In the genomic region with DNA sequence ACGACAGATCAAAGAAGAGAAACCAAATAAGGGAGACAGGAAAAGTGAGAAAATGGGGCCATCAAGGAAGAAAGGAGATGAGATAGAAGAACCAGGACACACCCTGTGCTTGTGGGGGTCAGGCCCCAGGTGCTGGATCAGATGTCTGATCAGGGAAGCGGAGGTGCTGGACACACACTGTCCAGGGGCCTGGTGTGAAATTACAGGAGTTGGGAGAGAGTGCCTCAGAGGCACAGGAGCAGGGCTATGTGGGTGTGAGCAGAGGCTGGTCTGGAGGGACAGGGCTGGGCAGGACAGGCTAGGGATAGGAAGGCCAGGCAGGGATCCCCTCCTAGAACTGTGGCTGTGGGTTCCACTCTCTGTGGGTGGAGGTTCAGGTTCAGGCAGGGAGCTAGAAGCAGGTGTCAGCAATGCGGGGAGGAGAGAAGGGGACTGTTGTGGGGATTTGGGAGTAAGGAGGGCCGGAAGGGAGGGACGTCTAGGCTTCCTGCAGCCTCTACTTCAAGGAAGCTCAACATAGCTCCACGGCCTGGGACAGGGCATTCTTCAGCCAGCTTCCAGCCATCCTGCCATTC, we compare ENCODE assay signal across 15 cellular contexts. TPM values are rescaled to one million over a fixed set of nuclear protein-coding genes. Genes with fewer than 3 reads are reported as not detected.
DNase-seq lines count a peak whose midpoint lies in the region; ATAC-seq and TF ChIP-seq lines count a peak whose summit lies in the region.
"Had no signal": no experiment of that assay in that cellular context is flagged by ENCODE, and none has a peak within 500 bp of the region (broad histone marks: within the 10 kb centered on the region; RNA-seq: fewer than 3 reads in every experiment).

No MANE protein-coding gene starts in this region.

- H3K9me3 ChIP-seq in left lung: no peaks in the 10 kb centered on the region
- H3K9me3 ChIP-seq: spleen, tibial artery had no signal

- POLR2A ChIA-PET in activated CD8-positive, alpha-beta T cell treated with anti-CD3 and anti-CD28 coated beads for 36 hours (lab: Charles Lee): interaction anchor here (0.7 to 3.4 kb wide), 11 partner anchors 11 to 133 kb away, joined by 3 to 24 read pairs (median 8); partner anchors contain the start of genes ATXN7L2, CYB561D1 and PSMA5

- intact Hi-C loops in activated CD8-positive, alpha-beta T cell treated with anti-CD3 and anti-CD28 coated beads for 36 hours (cut with micrococcal nuclease): loop anchor here (5.0 to 10.0 kb wide), 3 partner anchors 106 to 269 kb away; partner anchors contain the start of gene PSMA5
- intact Hi-C loops in left lung (cut with DNase I): loop anchor here in 1 of 2 donors (5.0 to 10.0 kb wide), 2 partner anchors 39 to 266 kb away; partner anchors contain the start of gene CYB561D1

- H3K27me3 Mint-ChIP-seq in activated CD8-positive, alpha-beta memory T cell treated with anti-CD3 and anti-CD28 coated beads, Interleukin-2, amount 10 ng/mL, durations not matched to agents 7 days and 5 days: no peaks in the 10 kb centered on the region
- no peaks in the 10 kb centered on the region for H3K27me3 Mint-ChIP-seq in activated CD8-positive, alpha-beta T cell treated with anti-CD3 and anti-CD28 coated beads for 36 hours

- DNase-seq in activated CD8-positive, alpha-beta memory T cell treated with anti-CD3 and anti-CD28 coated beads, Interleukin-2, amount 10 ng/mL, durations not matched to agents 7 days and 5 days: no peak
- no peak for DNase-seq in activated CD8-positive, alpha-beta memory T cell treated with anti-CD3 and anti-CD28 coated beads, Interleukin-2, amount 50 U/mL, for 4 hours
- DNase-seq in activated CD8-positive, alpha-beta T cell treated with anti-CD3 and anti-CD28 coated beads for 36 hours: no peak
- DNase-seq in left kidney (ENCODE audit: low read depth, low spot score) (peak; percentile 65), left lung (no peak)
- DNase-seq in stimulated activated effector memory CD8-positive, alpha-beta T cell treated with anti-CD3 and anti-CD28 coated beads, Interleukin-12 subunit alpha, Interleukin-12 subunit beta, amount 100 ng/mL, for 72 hours (ENCODE audit: low spot score in 2 of 2): no peak
- DNase-seq: activated effector memory CD4-positive, alpha-beta T cell treated with Interleukin-2 at 50 U/mL for 16 hours; central memory CD4-positive, alpha-beta T cell; spleen; tibial artery had no signal

- CTCF ChIA-PET in activated CD8-positive, alpha-beta memory T cell treated with anti-CD3 and anti-CD28 coated beads, Interleukin-2, amount 10 ng/mL, durations not matched to agents 7 days and 5 days (lab: Charles Lee): interaction anchor here (0.8 to 46.0 kb wide), 39 partner anchors 8 to 453 kb away, joined by 3 to 1550 read pairs (median 9); partner anchors contain the start of genes AHCYL1, AMIGO1, ATXN7L2 and CELSR2
- CTCF ChIA-PET in activated CD8-positive, alpha-beta T cell treated with anti-CD3 and anti-CD28 coated beads for 36 hours (lab: Charles Lee): interaction anchor here (0.8 to 21.7 kb wide), 45 partner anchors 8 to 453 kb away, joined by 3 to 1390 read pairs (median 5); partner anchors contain the start of genes AHCYL1, AMIGO1, AMPD2 and ATXN7L2

- H3K27me3 ChIP-seq in left lung: no peaks in the 10 kb centered on the region
- H3K27me3 ChIP-seq: spleen, tibial artery had no signal

- no peak for TF ChIP-seq POLR2A in GM18505 (IDR thresholded peaks at IDR 0.05; ENCODE audit: borderline replicate concordance, extremely low read depth, insufficient read depth, insufficient read length)

- TF ChIP-seq CTCF in activated CD8-positive, alpha-beta T cell treated with anti-CD3 and anti-CD28 coated beads for 36 hours (IDR thresholded peaks at IDR 0.05): no peak
- TF ChIP-seq CTCF in left lung (IDR thresholded peaks at IDR 0.05): no peak

- no peak overlapping the region for H3K4me3 ChIP-seq in left lung
- H3K4me3 ChIP-seq: SK-N-MC had no signal

- H3K36me3 ChIP-seq in left lung: no peaks in the 10 kb centered on the region
- H3K36me3 ChIP-seq: spleen, tibial artery had no signal

- H3K4me1 Mint-ChIP-seq in activated CD8-positive, alpha-beta memory T cell treated with anti-CD3 and anti-CD28 coated beads, Interleukin-2, amount 10 ng/mL, durations not matched to agents 7 days and 5 days: peaks cover 23% of the 10 kb centered on the region
- H3K4me1 Mint-ChIP-seq in activated CD8-positive, alpha-beta T cell treated with anti-CD3 and anti-CD28 coated beads for 36 hours (ENCODE audit: low read depth): peaks cover 23% of the 10 kb centered on the region
- H3K4me1 Mint-ChIP-seq in stimulated activated effector memory CD8-positive, alpha-beta T cell treated with anti-CD3 and anti-CD28 coated beads, Interleukin-12 subunit alpha, Interleukin-12 subunit beta, amount 100 ng/mL, for 72 hours: peaks cover 22% of the 10 kb centered on the region

- ATAC-seq in activated CD8-positive, alpha-beta memory T cell treated with anti-CD3 and anti-CD28 coated beads, Interleukin-2, amount 10 ng/mL, durations not matched to agents 7 days and 5 days: no peak
- ATAC-seq in activated CD8-positive, alpha-beta T cell treated with anti-CD3 and anti-CD28 coated beads for 36 hours: no peak
- no peak for ATAC-seq in stimulated activated effector memory CD8-positive, alpha-beta T cell treated with anti-CD3 and anti-CD28 coated beads, Interleukin-12 subunit alpha, Interleukin-12 subunit beta, amount 100 ng/mL, for 72 hours
- no peak for ATAC-seq in GM18505 (IDR thresholded peaks at IDR 0.05; ENCODE audit: unreplicated experiment)
- no peak for ATAC-seq in left lung
- ATAC-seq in GM19035 (IDR thresholded peaks at IDR 0.05; ENCODE audit: unreplicated experiment): no peak

- no peak overlapping the region for H3K27ac ChIP-seq in left lung
- H3K27ac ChIP-seq: SK-N-MC had no signal

- no peaks in the 10 kb centered on the region for H3K36me3 Mint-ChIP-seq in activated CD8-positive, alpha-beta memory T cell treated with anti-CD3 and anti-CD28 coated beads, Interleukin-2, amount 10 ng/mL, durations not matched to agents 7 days and 5 days
- H3K36me3 Mint-ChIP-seq in activated CD8-positive, alpha-beta T cell treated with anti-CD3 and anti-CD28 coated beads for 36 hours (ENCODE audit: low read depth): no peaks in the 10 kb centered on the region
- H3K36me3 Mint-ChIP-seq in stimulated activated effector memory CD8-positive, alpha-beta T cell treated with anti-CD3 and anti-CD28 coated beads, Interleukin-12 subunit alpha, Interleukin-12 subunit beta, amount 100 ng/mL, for 72 hours: no peaks in the 10 kb centered on the region

- H3K4me3 Mint-ChIP-seq in activated CD8-positive, alpha-beta memory T cell treated with anti-CD3 and anti-CD28 coated beads, Interleukin-2, amount 10 ng/mL, durations not matched to agents 7 days and 5 days: no peak overlapping the region
- no peak overlapping the region for H3K4me3 Mint-ChIP-seq in activated CD8-positive, alpha-beta T cell treated with anti-CD3 and anti-CD28 coated beads for 36 hours
- no peak overlapping the region for H3K4me3 Mint-ChIP-seq in stimulated activated effector memory CD8-positive, alpha-beta T cell treated with anti-CD3 and anti-CD28 coated beads, Interleukin-12 subunit alpha, Interleukin-12 subunit beta, amount 100 ng/mL, for 72 hours

- H3K4me1 ChIP-seq in left lung: peaks cover 0 to 11% of the 10 kb centered on the region in 2 donors

- H3K27ac Mint-ChIP-seq in activated CD8-positive, alpha-beta memory T cell treated with anti-CD3 and anti-CD28 coated beads, Interleukin-2, amount 10 ng/mL, durations not matched to agents 7 days and 5 days: peak overlapping the region; percentile 52
- peak overlapping the region; percentile 23 for H3K27ac Mint-ChIP-seq in activated CD8-positive, alpha-beta T cell treated with anti-CD3 and anti-CD28 coated beads for 36 hours
- H3K27ac Mint-ChIP-seq in stimulated activated effector memory CD8-positive, alpha-beta T cell treated with anti-CD3 and anti-CD28 coated beads, Interleukin-12 subunit alpha, Interleukin-12 subunit beta, amount 100 ng/mL, for 72 hours: peak overlapping the region; percentile 58

- no peaks in the 10 kb centered on the region for H3K9me3 Mint-ChIP-seq in activated CD8-positive, alpha-beta memory T cell treated with anti-CD3 and anti-CD28 coated beads, Interleukin-2, amount 10 ng/mL, durations not matched to agents 7 days and 5 days (ENCODE audit: low read depth)
- H3K9me3 Mint-ChIP-seq in activated CD8-positive, alpha-beta T cell treated with anti-CD3 and anti-CD28 coated beads for 36 hours: no peaks in the 10 kb centered on the region
- H3K9me3 Mint-ChIP-seq in stimulated activated effector memory CD8-positive, alpha-beta T cell treated with anti-CD3 and anti-CD28 coated beads, Interleukin-12 subunit alpha, Interleukin-12 subunit beta, amount 100 ng/mL, for 72 hours: no peaks in the 10 kb centered on the region

RNA-seq across cellular contexts. Expression of gene GPR61, which starts 8.4 kb away (rescaled TPM):
- total RNA-seq in activated CD8-positive, alpha-beta memory T cell treated with anti-CD3 and anti-CD28 coated beads, Interleukin-2, amount 10 ng/mL, durations not matched to agents 7 days and 5 days: under 1 TPM in 1 of 2 experiments, not detected in 1; 0.16 TPM
- under 1 TPM in 1 of 2 experiments, not detected in 1; 0.22 TPM for total RNA-seq in activated CD8-positive, alpha-beta T cell treated with anti-CD3 and anti-CD28 coated beads for 36 hours
- total RNA-seq in left lung: not detected
- total RNA-seq: epithelial cell of proximal tubule, M059J, spleen had no signal

RNA-seq across cellular contexts. Expression of gene GNAI3, which starts 17.1 kb away (rescaled TPM):
- total RNA-seq in activated CD8-positive, alpha-beta memory T cell treated with anti-CD3 and anti-CD28 coated beads, Interleukin-2, amount 10 ng/mL, durations not matched to agents 7 days and 5 days: 1 to 10 TPM; 7.5 to 8.3 TPM
- total RNA-seq in activated CD8-positive, alpha-beta T cell treated with anti-CD3 and anti-CD28 coated beads for 36 hours: 1 to 10 TPM; 7.5 to 7.7 TPM
- 1 to 10 TPM; 6.4 to 9.9 TPM for total RNA-seq in left lung

RNA-seq across cellular contexts. Expression of gene AMIGO1, which starts 21.8 kb away (rescaled TPM):
- total RNA-seq in activated CD8-positive, alpha-beta memory T cell treated with anti-CD3 and anti-CD28 coated beads, Interleukin-2, amount 10 ng/mL, durations not matched to agents 7 days and 5 days: under 1 TPM; 0.20 to 0.26 TPM
- total RNA-seq in activated CD8-positive, alpha-beta T cell treated with anti-CD3 and anti-CD28 coated beads for 36 hours: 1 to 10 TPM; 1.3 to 1.7 TPM
- total RNA-seq in left lung: 1 to 10 TPM; 4.1 to 8.1 TPM

RNA-seq across cellular contexts. Expression of gene CYB561D1, which starts 37.4 kb away (rescaled TPM):
- 10 to 100 TPM; 11.0 to 15.0 TPM for total RNA-seq in activated CD8-positive, alpha-beta memory T cell treated with anti-CD3 and anti-CD28 coated beads, Interleukin-2, amount 10 ng/mL, durations not matched to agents 7 days and 5 days
- 1 to 10 TPM; 7.0 to 9.5 TPM for total RNA-seq in activated CD8-positive, alpha-beta T cell treated with anti-CD3 and anti-CD28 coated beads for 36 hours
- total RNA-seq in left lung: 10 to 100 TPM; 11.3 to 14.9 TPM

RNA-seq across cellular contexts. Expression of gene ATXN7L2, which starts 47.6 kb away (rescaled TPM):
- total RNA-seq in activated CD8-positive, alpha-beta memory T cell treated with anti-CD3 and anti-CD28 coated beads, Interleukin-2, amount 10 ng/mL, durations not matched to agents 7 days and 5 days: 10 to 100 TPM; 10.4 to 11.1 TPM
- 10 to 100 TPM; 11.2 to 13.7 TPM for total RNA-seq in activated CD8-positive, alpha-beta T cell treated with anti-CD3 and anti-CD28 coated beads for 36 hours
- total RNA-seq in left lung: 1 to 10 TPM; 4.7 to 5.6 TPM
